Comparison of ENCODE assay signal across 17 cellular contexts in genomic region chr5:88760512-88760911, GRCh38.
"Had no signal": no experiment of that assay in that cellular context is flagged by ENCODE, and none has a peak within 500 bp of the region (broad histone marks: within the 10 kb centered on the region; RNA-seq: fewer than 3 reads in every experiment).

No MANE protein-coding gene starts in this region.

- H3K36me3 Mint-ChIP-seq: activated naive CD8-positive, alpha-beta T cell treated with anti-CD3 and anti-CD28 coated beads, Interleukin-2, amount 10 ng/mL, durations not matched to agents 7 days and 5 days; naive thymus-derived CD8-positive, alpha-beta T cell had no signal

- H3K27ac Mint-ChIP-seq: activated naive CD8-positive, alpha-beta T cell treated with anti-CD3 and anti-CD28 coated beads, Interleukin-2, amount 10 ng/mL, durations not matched to agents 7 days and 5 days; naive thymus-derived CD8-positive, alpha-beta T cell; T-helper 2 cell treated with Interferon-gamma antibody and Interleukin-4, amounts not matched to agents 5 μg/mL and 100 μg/mL, for 36 hours had no signal

- H3K27me3 ChIP-seq: heart right ventricle, tibial artery had no signal

- H3K9me3 Mint-ChIP-seq: activated naive CD8-positive, alpha-beta T cell treated with anti-CD3 and anti-CD28 coated beads, Interleukin-2, amount 10 ng/mL, durations not matched to agents 7 days and 5 days; brain; central memory CD8-positive, alpha-beta T cell; naive thymus-derived CD8-positive, alpha-beta T cell; T-helper 2 cell treated with Interferon-gamma antibody and Interleukin-4, amounts not matched to agents 5 μg/mL and 100 μg/mL, for 36 hours had no signal

- DNase-seq: activated CD4-positive, alpha-beta T cell treated with anti-CD3 and anti-CD28 coated beads, Interleukin-2, amount 50 U/mL, for 1 hour; activated CD8-positive, alpha-beta memory T cell treated with anti-CD3 and anti-CD28 coated beads for 24 hours; activated naive CD8-positive, alpha-beta T cell treated with anti-CD3 and anti-CD28 coated beads, Interleukin-2, amount 10 ng/mL, durations not matched to agents 7 days and 5 days; dermis blood vessel endothelial cell; foreskin melanocyte; heart right ventricle; islet precursor cell; naive thymus-derived CD8-positive, alpha-beta T cell; retina; stimulated activated naive CD4-positive, alpha-beta T cell; tibial artery had no signal

- H3K27me3 Mint-ChIP-seq: brain had no signal

- H3K27ac ChIP-seq: epithelial cell of prostate, tibial artery had no signal

- H3K4me3 ChIP-seq: heart right ventricle, tibial artery had no signal

- H3K9me3 ChIP-seq: heart right ventricle, tibial artery had no signal

- ATAC-seq: activated CD4-positive, CD25-positive, alpha-beta regulatory T cell treated with anti-CD3 and anti-CD28 coated beads, Interleukin-2, amount 50 U/mL, for 24 hours; left lobe of liver; naive thymus-derived CD8-positive, alpha-beta T cell had no signal

- H3K4me1 Mint-ChIP-seq: central memory CD8-positive, alpha-beta T cell had no signal

- H3K4me3 Mint-ChIP-seq: activated naive CD8-positive, alpha-beta T cell treated with anti-CD3 and anti-CD28 coated beads, Interleukin-2, amount 10 ng/mL, durations not matched to agents 7 days and 5 days; brain; central memory CD8-positive, alpha-beta T cell; naive thymus-derived CD8-positive, alpha-beta T cell; T-helper 2 cell treated with Interferon-gamma antibody and Interleukin-4, amounts not matched to agents 5 μg/mL and 100 μg/mL, for 36 hours had no signal
